ENCODE assay signal across 28 cellular contexts in the genomic region with DNA sequence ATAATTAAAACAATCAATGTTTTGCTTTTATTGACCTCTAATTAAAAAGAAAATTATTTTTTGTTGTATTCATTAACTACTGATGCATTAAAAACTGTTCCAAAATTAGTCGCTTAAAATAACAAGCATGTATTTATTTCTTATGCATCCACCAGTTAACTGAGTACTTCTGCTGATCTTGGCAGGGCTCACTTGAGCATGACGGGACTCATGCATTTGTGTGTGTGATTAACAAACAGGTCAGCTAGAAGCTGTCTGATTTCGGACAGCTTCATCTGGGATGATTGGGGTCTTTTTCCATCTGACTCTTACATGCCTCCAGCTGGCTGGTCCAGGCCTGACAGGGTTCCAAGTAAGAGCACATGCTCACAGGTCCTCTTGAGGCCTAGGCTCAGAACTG.
A peak's percentile ranks its signal among the peaks of the same experiment; 100 is the strongest.
DNase-seq lines count a peak whose midpoint lies in the region; ATAC-seq and TF ChIP-seq lines count a peak whose summit lies in the region.
"Had no signal": no experiment of that assay in that cellular context is flagged by ENCODE, and none has a peak within 500 bp of the region (broad histone marks: within the 10 kb centered on the region; RNA-seq: fewer than 3 reads in every experiment).

No MANE protein-coding gene starts in this region.

- no TSS peak for BruUV-seq in HCT116 (replicated peaks; lab: Mats Ljungman, UMichigan)

- TF ChIP-seq RAD21 in HCT116 (IDR thresholded peaks at IDR 0.05; ENCODE audit: low read depth) = no peak

- peak overlapping the region in 3 of 8 donors; percentile 25 to 65 (median 36) for H3K4me3 Mint-ChIP-seq in CD4-positive, alpha-beta memory T cell
- H3K4me3 Mint-ChIP-seq in activated T-helper 17 cell treated with anti-CD3 and anti-CD28 coated beads, Interleukin-2, amount 50 U/mL, for 72 hours = peak overlapping the region; percentile 53
- no peak overlapping the region for H3K4me3 Mint-ChIP-seq in immature natural killer cell
- H3K4me3 Mint-ChIP-seq: activated naive CD8-positive, alpha-beta T cell treated with anti-CD3 and anti-CD28 coated beads for 36 hours; CD14-positive monocyte; mesothelial cell of epicardium; nephron progenitor cell; stimulated activated effector memory CD8-positive, alpha-beta T cell treated with anti-CD3 and anti-CD28 coated beads, Interleukin-12 subunit alpha, Interleukin-12 subunit beta, amount 100 ng/mL, for 72 hours had no signal

- H3K4me2 ChIP-seq in HCT116 (ENCODE audit: low read length) = no peak overlapping the region
- H3K4me2 ChIP-seq: KMS-11 had no signal

- H3K27ac ChIP-seq in CD4-positive, alpha-beta memory T cell (ENCODE audit: low read depth, low read length) = no peak overlapping the region
- H3K27ac ChIP-seq in HCT116 (ENCODE audit: low read depth, low read length) = no peak overlapping the region
- H3K27ac ChIP-seq: brain microvascular endothelial cell, KMS-11, left ventricle myocardium inferior, RWPE1, SK-N-MC, testis, vagina had no signal

- H3K4me3 ChIP-seq in CD4-positive, alpha-beta memory T cell (ENCODE audit: low read length in 2 of 2) = no peak overlapping the region
- H3K4me3 ChIP-seq in HCT116 (replicated peaks in 1 of 2; ENCODE audit: low read depth in 1 of 2, low read length in 2 of 2) = no peak overlapping the region
- H3K4me3 ChIP-seq: heart left ventricle, left ventricle myocardium inferior, SK-N-MC, testis, vagina had no signal

- no peaks in the 10 kb centered on the region for H3K27me3 Mint-ChIP-seq in CD4-positive, alpha-beta memory T cell
- H3K27me3 Mint-ChIP-seq in activated T-helper 17 cell treated with anti-CD3 and anti-CD28 coated beads, Interleukin-2, amount 50 U/mL, for 72 hours = no peaks in the 10 kb centered on the region
- H3K27me3 Mint-ChIP-seq in immature natural killer cell (ENCODE audit: low read depth in 3 of 3) = peaks cover 0 to 9% (median 9%) of the 10 kb centered on the region in 3 donors
- H3K27me3 Mint-ChIP-seq: activated naive CD8-positive, alpha-beta T cell treated with anti-CD3 and anti-CD28 coated beads for 36 hours had no signal

- peak overlapping the region; percentile 81 to 95 (median 94) for H3K27ac Mint-ChIP-seq in CD4-positive, alpha-beta memory T cell
- peak overlapping the region; percentile 20 for H3K27ac Mint-ChIP-seq in activated T-helper 17 cell treated with anti-CD3 and anti-CD28 coated beads, Interleukin-2, amount 50 U/mL, for 72 hours
- H3K27ac Mint-ChIP-seq in immature natural killer cell = peak overlapping the region; percentile 24 to 93 (median 66)
- H3K27ac Mint-ChIP-seq: activated T-helper 1 cell treated with anti-CD3 and anti-CD28 coated beads, Interleukin-12 subunit alpha, Interleukin-12 subunit beta, Interleukin-2, Interleukin-4 antibody, amounts not matched to agents 30 ng/mL and 10 ng/mL and 1 ng/mL, durations not matched to agents 14 hours and 24 hours and 36 hours; mesothelial cell of epicardium; nephron progenitor cell; progenitor cell of endocrine pancreas had no signal

- H3K4me1 ChIP-seq in CD4-positive, alpha-beta memory T cell (ENCODE audit: insufficient read depth, low read length) = peaks cover 57% of the 10 kb centered on the region
- H3K4me1 ChIP-seq in HCT116 (ENCODE audit: control insufficient read depth in 1 of 2, insufficient read depth in 2 of 2, low read length in 2 of 2) = peaks cover 26 to 39% of the 10 kb centered on the region in 2 experiments
- H3K4me1 ChIP-seq: testis had no signal

- no peaks in the 10 kb centered on the region for H3K9me2 ChIP-seq in HCT116 (ENCODE audit: insufficient read depth)

- CTCF ChIA-PET in CD4-positive, alpha-beta memory T cell (lab: Charles Lee; ENCODE audit: partially characterized antibody) = interaction anchor here (1.1 to 6.7 kb wide), 7 partner anchors 8 to 241 kb away, joined by 3 to 58 read pairs (median 7); no protein-coding TSS in a partner anchor
- CTCF ChIA-PET in HCT116 (lab: Charles Lee) = interaction anchor here (1.1 kb wide), 1 partner anchor 308 kb away, joined by 3 read pairs; no protein-coding TSS in a partner anchor

- no peak overlapping the region for H2AFZ ChIP-seq in HCT116 (ENCODE audit: low read depth, low read length, poor library complexity, severe bottlenecking)

- TF ChIP-seq CTCF in HCT116 (IDR thresholded peaks at IDR 0.05 in 2 of 3, conservative IDR thresholded peaks at IDR 0.05 in 1 of 3; ENCODE audit: borderline replicate concordance in 1 of 3, insufficient read depth in 1 of 3, low read depth in 2 of 3, low read length in 2 of 3) = no peak

- H3K79me2 ChIP-seq in HCT116 (ENCODE audit: insufficient read depth, low read length) = no peaks in the 10 kb centered on the region

- peaks cover 0 to 48% (median 27%) of the 10 kb centered on the region in 8 donors for H3K9me3 Mint-ChIP-seq in CD4-positive, alpha-beta memory T cell
- peaks cover 16% of the 10 kb centered on the region for H3K9me3 Mint-ChIP-seq in activated T-helper 17 cell treated with anti-CD3 and anti-CD28 coated beads, Interleukin-2, amount 50 U/mL, for 72 hours
- H3K9me3 Mint-ChIP-seq in immature natural killer cell = no peaks in the 10 kb centered on the region

- no peak for TF ChIP-seq POLR2A in HCT116 (IDR thresholded peaks at IDR 0.05; ENCODE audit: borderline replicate concordance, extremely low read depth, insufficient read depth, insufficient read length)

- no peak overlapping the region for H3K9ac ChIP-seq in HCT116 (ENCODE audit: low read length)
- H3K9ac ChIP-seq: KMS-11 had no signal

- intact Hi-C loops in CD4-positive, alpha-beta memory T cell (cut with micrococcal nuclease) = loop anchor here (5.0 kb wide), 4 partner anchors 38 to 157 kb away; no protein-coding TSS in a partner anchor
- intact Hi-C loops in HCT116 (cut with micrococcal nuclease) = loop anchor here (5.0 kb wide), 2 partner anchors 98 to 157 kb away; a partner anchor contains a TSS

- peaks cover 49 to 92% (median 67%) of the 10 kb centered on the region in 4 donors for H3K4me1 Mint-ChIP-seq in CD4-positive, alpha-beta memory T cell
- H3K4me1 Mint-ChIP-seq in activated T-helper 17 cell treated with anti-CD3 and anti-CD28 coated beads, Interleukin-2, amount 50 U/mL, for 72 hours = peaks cover 39% of the 10 kb centered on the region
- peaks cover 24 to 59% of the 10 kb centered on the region in 2 donors for H3K4me1 Mint-ChIP-seq in immature natural killer cell

- DNase-seq in CD4-positive, alpha-beta memory T cell = no peak
- no peak for DNase-seq in HCT116 (ENCODE audit: low read depth, low spot score)
- no peak for DNase-seq in immature natural killer cell
- no peak for DNase-seq in NCI-H1694 treated with DMSO at 0.1 percent for 48 hours (lab: John Stamatoyannopoulos, UW)
- DNase-seq in COLO829 (ENCODE audit: low spot score) = no peak
- DNase-seq in nucleus accumbens (lab: John Stamatoyannopoulos, UW) = no peak
- DNase-seq: activated CD4-positive, alpha-beta T cell treated with anti-CD3 and anti-CD28 coated beads for 1 hour; activated naive CD8-positive, alpha-beta T cell treated with anti-CD3 and anti-CD28 coated beads for 36 hours; brain microvascular endothelial cell; cortex of kidney; DMS79; heart left ventricle; left ventricle myocardium inferior; MV-4-11; NCI-H1694; NCI-H69; nephron progenitor cell; testis had no signal

- no peaks in the 10 kb centered on the region for H4K20me1 ChIP-seq in HCT116 (ENCODE audit: insufficient read depth)

- RAD21 ChIA-PET in HCT116 (lab: Charles Lee; ENCODE audit: low non-redundant PET in 1 of 2, low total read pairs in 2 of 2, uncharacterized antibody in 2 of 2, unreplicated experiment in 2 of 2) = no interaction called here

- peaks cover 0 to 4% of the 10 kb centered on the region in 2 donors for H3K9me3 ChIP-seq in CD4-positive, alpha-beta memory T cell (ENCODE audit: control insufficient read depth in 1 of 2, low read length in 2 of 2)
- H3K9me3 ChIP-seq in HCT116 (ENCODE audit: control insufficient read depth in 1 of 2, insufficient read depth in 1 of 2, low read depth in 1 of 2, low read length in 2 of 2) = no peaks in the 10 kb centered on the region
- H3K9me3 ChIP-seq: testis, vagina had no signal

- ATAC-seq in HCT116 = no peak
- ATAC-seq in activated T-helper 17 cell treated with anti-CD3 and anti-CD28 coated beads, Interleukin-2, amount 50 U/mL, for 72 hours (replicated peaks) = no peak
- ATAC-seq: heart left ventricle had no signal

- H3K36me3 ChIP-seq in CD4-positive, alpha-beta memory T cell (ENCODE audit: insufficient read depth, low read length) = peaks cover 15% of the 10 kb centered on the region
- H3K36me3 ChIP-seq in HCT116 (ENCODE audit: control insufficient read depth in 1 of 2, insufficient read depth in 2 of 2, low read length in 2 of 2) = peaks cover 8 to 9% of the 10 kb centered on the region in 2 experiments; a peak in 2 of 4 replicates
- H3K36me3 ChIP-seq: brain microvascular endothelial cell had no signal

- POLR2A ChIA-PET in CD4-positive, alpha-beta memory T cell (lab: Charles Lee; ENCODE audit: partially characterized antibody) = interaction anchor here (1.0 to 5.7 kb wide), 12 partner anchors 11 to 91 kb away, joined by 3 to 72 read pairs (median 6); no protein-coding TSS in a partner anchor
- POLR2A ChIA-PET in HCT116 (lab: Charles Lee) = no interaction called here

- peaks cover 48 to 50% of the 10 kb centered on the region in 2 donors for H3K36me3 Mint-ChIP-seq in CD4-positive, alpha-beta memory T cell
- peaks cover 29% of the 10 kb centered on the region for H3K36me3 Mint-ChIP-seq in activated T-helper 17 cell treated with anti-CD3 and anti-CD28 coated beads, Interleukin-2, amount 50 U/mL, for 72 hours (ENCODE audit: low read depth)
- peaks cover 18 to 43% (median 33%) of the 10 kb centered on the region in 3 donors for H3K36me3 Mint-ChIP-seq in immature natural killer cell

- no peaks in the 10 kb centered on the region for H3K27me3 ChIP-seq in CD4-positive, alpha-beta memory T cell (ENCODE audit: insufficient read depth, low read length)
- no peaks in the 10 kb centered on the region for H3K27me3 ChIP-seq in HCT116 (ENCODE audit: insufficient read depth, low read length)
- H3K27me3 ChIP-seq: brain microvascular endothelial cell, heart left ventricle, testis, vagina had no signal

TF ChIP-seq in HCT116, 20 proteins besides CTCF, POLR2A, EP300 and RAD21:
- TF ChIP-seq FOSL1 (IDR thresholded peaks at IDR 0.05; ENCODE audit: low read depth) (no peak), CBX3 (IDR thresholded peaks at IDR 0.05; ENCODE audit: low read depth) (0 out of 2 replicates have a peak, but pooled peaks have one; percentile 10)
- TF ChIP-seq, protein P1, sequence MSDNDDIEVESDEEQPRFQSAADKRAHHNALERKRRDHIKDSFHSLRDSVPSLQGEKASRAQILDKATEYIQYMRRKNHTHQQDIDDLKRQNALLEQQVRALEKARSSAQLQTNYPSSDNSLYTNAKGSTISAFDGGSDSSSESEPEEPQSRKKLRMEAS (IDR thresholded peaks at IDR 0.05) = peak; percentile 52
TF ChIP-seq in HCT116: peak in this region for 2.

Comparison
In these comparisons a context has a peak if more than half of its experiments do, and no peak if none do; other contexts are left out.
1. H3K27ac Mint-ChIP-seq: peak in every context shown above with its lines; median percentile 94 in CD4-positive, alpha-beta memory T cell; 66 in immature natural killer cell; 20 in activated T-helper 17 cell treated with anti-CD3 and anti-CD28 coated beads, Interleukin-2, amount 50 U/mL, for 72 hours.